ENCODE assay signal across 7 cellular contexts in the genomic region with DNA sequence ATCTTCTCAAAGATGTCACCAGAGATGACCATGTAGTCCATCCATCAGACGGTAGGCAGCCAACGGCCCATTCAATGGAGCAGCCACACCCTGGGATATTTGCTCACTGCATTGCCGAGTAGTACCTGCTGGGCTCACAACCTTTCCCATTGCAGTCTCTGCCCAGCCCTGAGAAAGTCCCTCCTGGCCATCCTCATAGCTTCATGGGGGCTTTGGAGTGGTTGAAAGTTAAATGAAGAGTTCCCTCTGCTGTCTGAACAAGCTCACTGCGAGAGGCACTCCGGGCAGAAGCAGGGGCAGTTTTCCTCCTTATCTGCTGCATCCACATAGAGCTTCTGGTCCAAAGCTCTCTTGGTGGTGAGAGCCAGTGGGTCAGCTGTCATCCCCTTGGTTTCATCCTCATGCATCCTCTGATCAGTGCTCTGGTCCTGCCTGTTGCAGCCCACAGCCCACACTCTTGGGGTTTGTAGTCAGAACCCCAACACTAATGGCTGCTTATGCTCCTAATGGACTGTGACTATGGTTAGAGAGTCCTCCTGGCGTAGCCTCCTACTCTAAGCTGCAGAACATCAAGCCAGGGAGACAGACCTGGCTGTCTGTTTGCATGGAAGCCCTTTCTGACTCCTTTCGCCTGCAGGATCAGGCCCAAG. TPM values are rescaled to one million over a fixed set of nuclear protein-coding genes. Genes with fewer than 3 reads are reported as not detected.
DNase-seq lines count a peak whose midpoint lies in the region; ATAC-seq and TF ChIP-seq lines count a peak whose summit lies in the region.

No MANE protein-coding gene starts in this region.

- POLR2A ChIA-PET in Panc1 (lab: Charles Lee): no interaction called here

- H3K27ac ChIP-seq in Panc1 (ENCODE audit: low read length): no peak overlapping the region

- no TSS peak for BruUV-seq in Panc1 (replicated peaks; lab: Mats Ljungman, UMichigan)

- H3K27me3 ChIP-seq in Panc1 (ENCODE audit: control insufficient read depth, insufficient read depth, low read length): no peaks in the 10 kb centered on the region

- in situ Hi-C loops in Panc1 (cut with HindIII; ENCODE audit: low pct_unique_long_range_greater_than_20kb, low sequenced_read_pairs): no loop called here

- ATAC-seq in Panc1 (no peak; the same call in 1 of the 2 replicates), HG02798 (IDR thresholded peaks at IDR 0.05; ENCODE audit: poor library complexity, unreplicated experiment) (no peak), GM19452 (IDR thresholded peaks at IDR 0.05; ENCODE audit: unreplicated experiment) (no peak)
- no peak for ATAC-seq in natural killer cell treated with Interleukin-12 subunit alpha and Interleukin-12 subunit beta and Interleukin-15 and Interleukin-18, amount 100 ng/mL, for 72 hours

- DNase-seq in DMS53 (lab: John Stamatoyannopoulos, UW) (peak; percentile 90), HT-29 (ENCODE audit: low spot score) (peak; percentile 80), Panc1 (ENCODE audit: low read depth, low spot score) (no peak), dermis blood vessel endothelial cell (peak; percentile 85)
- DNase-seq in natural killer cell treated with Interleukin-12 subunit alpha and Interleukin-12 subunit beta and Interleukin-15 and Interleukin-18, amount 100 ng/mL, for 72 hours (ENCODE audit: low spot score): no peak

- H3K36me3 ChIP-seq in Panc1 (ENCODE audit: control insufficient read depth, insufficient read depth, low read length): no peaks in the 10 kb centered on the region

- CTCF ChIA-PET in Panc1 (lab: Charles Lee): interaction anchor here (0.6 kb wide), 1 partner anchor 225 kb away, joined by 3 read pairs; no protein-coding TSS in a partner anchor

- no peaks in the 10 kb centered on the region for H3K4me1 ChIP-seq in Panc1 (ENCODE audit: control insufficient read depth, insufficient read depth, low read length)

- no peaks in the 10 kb centered on the region for H3K27me3 Mint-ChIP-seq in natural killer cell treated with Interleukin-12 subunit alpha and Interleukin-12 subunit beta and Interleukin-15 and Interleukin-18, amount 100 ng/mL, for 72 hours

- intact Hi-C loops in Panc1 (cut with micrococcal nuclease; ENCODE audit: unreplicated experiment): loop anchor here (2.0 kb wide), 1 partner anchor 168 kb away; no protein-coding TSS in a partner anchor

- H3K9me3 ChIP-seq in Panc1 (ENCODE audit: control insufficient read depth, insufficient read depth, low read depth, low read length): no peaks in the 10 kb centered on the region

- peak; percentile 21; the same call in 1 of the 2 replicates for TF ChIP-seq CTCF in Panc1 (IDR thresholded peaks at IDR 0.05)

- H3K36me3 Mint-ChIP-seq in natural killer cell treated with Interleukin-12 subunit alpha and Interleukin-12 subunit beta and Interleukin-15 and Interleukin-18, amount 100 ng/mL, for 72 hours: peaks cover 6% of the 10 kb centered on the region

- H3K4me3 Mint-ChIP-seq in natural killer cell treated with Interleukin-12 subunit alpha and Interleukin-12 subunit beta and Interleukin-15 and Interleukin-18, amount 100 ng/mL, for 72 hours: peak overlapping the region; percentile 79

- no peak overlapping the region for H3K4me3 ChIP-seq in Panc1 (ENCODE audit: low read depth in 2 of 2, low read length in 2 of 2)

- H3K9me3 Mint-ChIP-seq in natural killer cell treated with Interleukin-12 subunit alpha and Interleukin-12 subunit beta and Interleukin-15 and Interleukin-18, amount 100 ng/mL, for 72 hours: no peaks in the 10 kb centered on the region

- peaks cover 38 to 57% of the 10 kb centered on the region in 2 donors for H3K4me1 Mint-ChIP-seq in natural killer cell treated with Interleukin-12 subunit alpha and Interleukin-12 subunit beta and Interleukin-15 and Interleukin-18, amount 100 ng/mL, for 72 hours (ENCODE audit: low read depth in 2 of 2)

- H3K27ac Mint-ChIP-seq in natural killer cell treated with Interleukin-12 subunit alpha and Interleukin-12 subunit beta and Interleukin-15 and Interleukin-18, amount 100 ng/mL, for 72 hours: peak overlapping the region; percentile 89 to 95

RNA-seq across cellular contexts. Expression of a gene that starts 23.3 kb away (rescaled TPM):
- total RNA-seq in HT-29 (2014; rRNA removed; shearing (Covaris generic)): not detected in 2 replicates
- 0.15 TPM for total RNA-seq in Panc1 (2021; ENCODE audit: unreplicated experiment)
- polyA plus RNA-seq in Panc1 (2012; ENCODE audit: insufficient read length): not detected
- not detected in 2 replicates for total RNA-seq in dermis blood vessel endothelial cell
- 1 to 10 TPM; 1.3 to 1.9 TPM for total RNA-seq in natural killer cell treated with Interleukin-12 subunit alpha and Interleukin-12 subunit beta and Interleukin-15 and Interleukin-18, amount 100 ng/mL, for 72 hours

Comparison
In these comparisons a context has a peak if more than half of its experiments do, and no peak if none do; other contexts are left out.
1. DNase-seq: peak in DMS53 (single experiment), HT-29 (single experiment) and dermis blood vessel endothelial cell (single experiment); none in Panc1 (single experiment) and natural killer cell treated with Interleukin-12 subunit alpha and Interleukin-12 subunit beta and Interleukin-15 and Interleukin-18, amount 100 ng/mL, for 72 hours (single experiment).